Comparison of ENCODE assay signal across 12 cellular contexts in genomic region chr12:121129705-121130147, GRCh38. TPM values are rescaled to one million over a fixed set of nuclear protein-coding genes. Genes with fewer than 3 reads are reported as not detected.
DNase-seq lines count a peak whose midpoint lies in the region; ATAC-seq and TF ChIP-seq lines count a peak whose summit lies in the region.
"Had no signal": no experiment of that assay in that cellular context is flagged by ENCODE, and none has a peak within 500 bp of the region (broad histone marks: within the 10 kb centered on the region; RNA-seq: fewer than 3 reads in every experiment).

No MANE protein-coding gene starts in this region.

- in situ Hi-C loops in gastrocnemius medialis (cut with MboI; ENCODE audit: low sequenced_read_pairs in 4 of 4) = no loop called here

- no peak overlapping the region for H3K4ac ChIP-seq in mesenchymal stem cell (ENCODE audit: low read depth in 1 of 2, low read length in 2 of 2)

- H3K4me3 Mint-ChIP-seq in activated naive CD8-positive, alpha-beta T cell treated with anti-CD3 and anti-CD28 coated beads for 36 hours = peak overlapping the region; percentile 72

- H2BK5ac ChIP-seq in mesenchymal stem cell (ENCODE audit: low read depth, low read length, poor library complexity, severe bottlenecking) = no peak overlapping the region

- H3K9me3 Mint-ChIP-seq in activated naive CD8-positive, alpha-beta T cell treated with anti-CD3 and anti-CD28 coated beads for 36 hours = peaks cover 7% of the 10 kb centered on the region

- TF ChIP-seq POLR2A in heart left ventricle (IDR thresholded peaks at IDR 0.05) = no peak
- TF ChIP-seq POLR2A in upper lobe of left lung (IDR thresholded peaks at IDR 0.05) = no peak
- TF ChIP-seq POLR2A in gastrocnemius medialis (IDR thresholded peaks at IDR 0.05) = no peak

- H3K27ac ChIP-seq in heart left ventricle = peak overlapping the region in 11 of 12 donors; percentile 2 to 96 (median 64)
- H3K27ac ChIP-seq in mesenchymal stem cell (ENCODE audit: low read length, poor library complexity, severe bottlenecking) = no peak overlapping the region
- H3K27ac ChIP-seq in upper lobe of left lung = peak overlapping the region; percentile 37 to 80 (median 76)
- H3K27ac ChIP-seq in gastrocnemius medialis = peak overlapping the region in 2 of 4 donors; percentile 39 to 44
- H3K27ac ChIP-seq: epithelial cell of prostate had no signal

- no peak for DNase-seq in heart left ventricle
- no peak for DNase-seq in left cardiac atrium
- DNase-seq in activated naive CD8-positive, alpha-beta T cell treated with anti-CD3 and anti-CD28 coated beads for 36 hours = no peak
- no peak for DNase-seq in mesenchymal stem cell
- no peak for DNase-seq in upper lobe of left lung
- DNase-seq in NCI-H82 treated with DMSO at 0.1 percent for 48 hours (lab: John Stamatoyannopoulos, UW; ENCODE audit: unreplicated experiment) = no peak
- DNase-seq in gastrocnemius medialis = no peak
- no peak for DNase-seq in COLO829 (ENCODE audit: low spot score)
- DNase-seq: islet precursor cell; stimulated activated CD8-positive, alpha-beta memory T cell treated with anti-CD3 and anti-CD28 coated beads, Interleukin-4, amount 100 ng/mL, for 48 hours; SW 1271 had no signal

- H3K4me1 ChIP-seq in heart left ventricle = peaks cover 0 to 51% (median 26%) of the 10 kb centered on the region in 12 donors
- peaks cover 8% of the 10 kb centered on the region for H3K4me1 ChIP-seq in mesenchymal stem cell (ENCODE audit: control insufficient read depth, insufficient read depth, low read depth, low read length)
- peaks cover 34 to 51% (median 49%) of the 10 kb centered on the region in 4 donors for H3K4me1 ChIP-seq in upper lobe of left lung
- H3K4me1 ChIP-seq in gastrocnemius medialis = peaks cover 4 to 8% of the 10 kb centered on the region in 2 donors

- H3K23ac ChIP-seq in mesenchymal stem cell (ENCODE audit: low read length in 2 of 2) = no peak overlapping the region

- H3K4me2 ChIP-seq in mesenchymal stem cell (ENCODE audit: low read length, poor library complexity, severe bottlenecking) = no peak overlapping the region

- H3K4me3 ChIP-seq in heart left ventricle (peak overlapping the region in 4 of 12 donors; percentile 5 to 48 (median 29)), mesenchymal stem cell (ENCODE audit: insufficient read depth in 1 of 2, low read depth in 1 of 2, low read length in 2 of 2) (peak overlapping the region in 1 of 2 experiments; percentile 61), upper lobe of left lung (peak overlapping the region in 2 of 4 donors; percentile 24 to 34), gastrocnemius medialis (no peak overlapping the region)

- no peak overlapping the region for H3K14ac ChIP-seq in mesenchymal stem cell (ENCODE audit: low read length in 2 of 2)

- TF ChIP-seq EP300 in upper lobe of left lung (IDR thresholded peaks at IDR 0.05) = no peak

- H3K36me3 ChIP-seq in heart left ventricle (no peaks in the 10 kb centered on the region), mesenchymal stem cell (ENCODE audit: control insufficient read depth in 1 of 2, insufficient read depth in 2 of 2, low read depth in 1 of 2, low read length in 2 of 2) (no peaks in the 10 kb centered on the region), upper lobe of left lung (no peaks in the 10 kb centered on the region), gastrocnemius medialis (no peaks in the 10 kb centered on the region)

- no peak overlapping the region for H2BK12ac ChIP-seq in mesenchymal stem cell (ENCODE audit: low read length in 2 of 2)

- H3K9ac ChIP-seq in mesenchymal stem cell (ENCODE audit: low read length) = peak overlapping the region; percentile 73

- H3K27me3 Mint-ChIP-seq in activated naive CD8-positive, alpha-beta T cell treated with anti-CD3 and anti-CD28 coated beads for 36 hours = no peaks in the 10 kb centered on the region

- H3K79me1 ChIP-seq in mesenchymal stem cell (replicated peaks; ENCODE audit: low read length, poor library complexity, severe bottlenecking) = no peaks in the 10 kb centered on the region

- ATAC-seq in heart left ventricle (no peak), left cardiac atrium (no peak), upper lobe of left lung (ENCODE audit: low FRiP score in 2 of 2) (no peak), gastrocnemius medialis (no peak)

- no peak overlapping the region for H2AK5ac ChIP-seq in mesenchymal stem cell (ENCODE audit: low read length, severe bottlenecking)

- H2BK120ac ChIP-seq in mesenchymal stem cell (ENCODE audit: low read depth, low read length) = no peak overlapping the region

- intact Hi-C loops in heart left ventricle (cut with DNase I) = loop anchor here in 3 of 10 donors (10.0 kb wide), 2 partner anchors 75 to 85 kb away; partner anchors contain the start of gene P2RX4 (in 1 of the 3)
- intact Hi-C loops in left cardiac atrium (cut with DNase I) = no loop called here
- intact Hi-C loops in gastrocnemius medialis (cut with DNase I; ENCODE audit: low total_unique reads) = loop anchor here (5.0 kb wide), 1 partner anchor 83 kb away; the partner anchor contains the start of gene P2RX4

- TF ChIP-seq CTCF in heart left ventricle (IDR thresholded peaks at IDR 0.05) = no peak
- TF ChIP-seq CTCF in upper lobe of left lung (IDR thresholded peaks at IDR 0.05) = no peak
- no peak for TF ChIP-seq CTCF in gastrocnemius medialis (IDR thresholded peaks at IDR 0.05 in 4 of 5, conservative IDR thresholded peaks at IDR 0.05 in 1 of 5)

- no peak overlapping the region for H4K91ac ChIP-seq in mesenchymal stem cell (ENCODE audit: low read length)

- H3K4me1 Mint-ChIP-seq in activated naive CD8-positive, alpha-beta T cell treated with anti-CD3 and anti-CD28 coated beads for 36 hours = peaks cover 63% of the 10 kb centered on the region

- H2AFZ ChIP-seq in mesenchymal stem cell (ENCODE audit: low read depth, low read length) = no peak overlapping the region

- H4K8ac ChIP-seq in mesenchymal stem cell (ENCODE audit: low read length) = peak overlapping the region; percentile 47

- H3K9me3 ChIP-seq in heart left ventricle (no peaks in the 10 kb centered on the region), mesenchymal stem cell (ENCODE audit: control insufficient read depth, low read length) (no peaks in the 10 kb centered on the region), upper lobe of left lung (no peaks in the 10 kb centered on the region), gastrocnemius medialis (no peaks in the 10 kb centered on the region)

- peak overlapping the region; percentile 99 for H3K27ac Mint-ChIP-seq in activated naive CD8-positive, alpha-beta T cell treated with anti-CD3 and anti-CD28 coated beads for 36 hours

- H3K27me3 ChIP-seq in heart left ventricle (no peaks in the 10 kb centered on the region), mesenchymal stem cell (ENCODE audit: control insufficient read depth in 1 of 2, insufficient read depth in 1 of 2, low read length in 2 of 2) (peaks cover 18 to 22% of the 10 kb centered on the region in 2 experiments), upper lobe of left lung (no peaks in the 10 kb centered on the region), gastrocnemius medialis (no peaks in the 10 kb centered on the region)

- H3K18ac ChIP-seq in mesenchymal stem cell (ENCODE audit: low read depth in 1 of 2, low read length in 2 of 2) = peak overlapping the region in 1 of 2 experiments; percentile 43

- 90 to 94% (median 94%) methylated on average over 4 of the region's 4 CpGs for WGBS in heart left ventricle, 4 donors
- 90% methylated on average over 2 of the region's 4 CpGs for WGBS in mesenchymal stem cell
- 84 to 90% methylated on average over 4 of the region's 4 CpGs for WGBS in upper lobe of left lung, 2 donors

- H3K36me3 Mint-ChIP-seq in activated naive CD8-positive, alpha-beta T cell treated with anti-CD3 and anti-CD28 coated beads for 36 hours = peaks cover 3% of the 10 kb centered on the region

- H2BK15ac ChIP-seq in mesenchymal stem cell (ENCODE audit: low read depth, poor library complexity, severe bottlenecking) = no peak overlapping the region

RNA-seq across cellular contexts. Expression of gene P2RX7, which starts 3.0 kb away (rescaled TPM):
- total RNA-seq in heart left ventricle (10 to 100 TPM in 1 of 9 donors, 1 to 10 TPM in 7, under 1 TPM in 1; 0.58 to 12.0 (median 1.8) TPM), left cardiac atrium (1 to 10 TPM; 1.3 to 3.0 TPM), upper lobe of left lung (10 to 100 TPM in 4 of 6 donors, 1 to 10 TPM in 2; 8.2 to 37.1 (median 15.4) TPM), gastrocnemius medialis (under 1 TPM in 3 of 4 donors, not detected in 1; 0.35 to 0.46 (median 0.41) TPM)
- 1 to 10 TPM in 1 of 2 donors, under 1 TPM in 1; 0.39 to 1.4 TPM for polyA plus RNA-seq in heart left ventricle
- 1 to 10 TPM; 3.6 to 3.9 TPM for total RNA-seq in activated naive CD8-positive, alpha-beta T cell treated with anti-CD3 and anti-CD28 coated beads for 36 hours
- polyA plus RNA-seq in mesenchymal stem cell (2013, experiment 1 of 2) = 4.2 TPM
- polyA plus RNA-seq in mesenchymal stem cell (2013, experiment 2 of 2) = 3.3 TPM
